21 cellular contexts compared by ENCODE assay signal in the genomic region with DNA sequence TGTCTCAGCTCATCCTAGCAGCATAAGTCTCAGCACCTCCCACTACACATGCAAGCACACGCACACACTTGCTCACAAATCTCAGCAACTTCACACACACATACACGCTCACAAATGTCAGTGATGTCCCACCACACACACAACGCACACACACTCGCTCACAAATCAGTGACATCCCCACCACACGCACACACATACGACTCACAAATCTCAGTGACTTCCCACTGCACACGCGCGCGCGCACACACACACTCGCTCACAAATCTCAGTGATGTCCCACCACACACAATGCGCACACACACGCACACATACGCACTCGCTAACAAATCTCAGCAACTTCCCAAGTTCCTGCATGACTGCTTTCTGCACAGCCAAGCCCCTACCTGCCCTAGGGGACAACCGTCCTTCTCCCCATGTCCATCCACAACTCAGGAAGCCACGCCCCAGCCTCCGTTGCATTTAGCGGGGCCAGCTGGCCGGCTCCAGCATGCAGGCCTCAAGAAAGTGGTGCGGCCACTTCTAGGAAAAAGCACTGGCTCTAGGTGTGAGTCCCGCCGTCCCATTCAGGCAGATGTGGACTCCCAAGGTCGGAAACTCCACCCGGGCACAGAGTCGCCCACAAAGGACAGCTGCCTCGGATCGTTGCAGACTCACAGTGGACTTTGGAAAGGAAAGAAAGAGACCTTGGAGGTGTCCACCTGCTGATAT.
"Had no signal": no experiment of that assay in that cellular context is flagged by ENCODE, and none has a peak within 500 bp of the region (broad histone marks: within the 10 kb centered on the region; RNA-seq: fewer than 3 reads in every experiment).

No MANE protein-coding gene starts in this region.

- H3K9me3 Mint-ChIP-seq: type B pancreatic cell had no signal

- H3K27me3 ChIP-seq: heart left ventricle, pancreas, right lobe of liver, thyroid gland, vagina had no signal

- H3K27ac Mint-ChIP-seq: nephron progenitor cell, type B pancreatic cell had no signal

- H3K4me3 ChIP-seq: dorsolateral prefrontal cortex, heart left ventricle, pancreas, psoas muscle, right lobe of liver, suprapubic skin, thyroid gland, vagina had no signal

- H3K36me3 ChIP-seq: heart left ventricle, pancreas, right lobe of liver, suprapubic skin, thyroid gland, vagina had no signal

- H3K27ac ChIP-seq: dorsolateral prefrontal cortex, heart left ventricle, pancreas, psoas muscle, right lobe of liver, suprapubic skin, thyroid gland, vagina had no signal

- H3K4me3 Mint-ChIP-seq: naive thymus-derived CD4-positive, alpha-beta T cell; nephron progenitor cell; type B pancreatic cell had no signal

- H3K27me3 Mint-ChIP-seq: type B pancreatic cell had no signal

- H3K4me1 ChIP-seq: heart left ventricle, pancreas, psoas muscle, right lobe of liver, suprapubic skin, thyroid gland, vagina had no signal

- H3K36me3 Mint-ChIP-seq: naive thymus-derived CD4-positive, alpha-beta T cell; type B pancreatic cell had no signal

- ATAC-seq: heart left ventricle; naive thymus-derived CD4-positive, alpha-beta T cell; pancreas; psoas muscle; right lobe of liver had no signal

- DNase-seq: cortex of kidney; effector CD8-positive, alpha-beta T cell; heart left ventricle; hippocampal formation; mammary epithelial cell; naive thymus-derived CD4-positive, alpha-beta T cell; nephron progenitor cell; nucleus accumbens; pancreas; psoas muscle; retina; right lobe of liver; stimulated activated CD4-positive, alpha-beta T cell treated with anti-CD3 and anti-CD28 coated beads, Interleukin-2, amount 100 ng/mL, for 24 hours; stimulated activated CD4-positive, alpha-beta T cell treated with anti-CD3 and anti-CD28 coated beads, Interleukin-4, amount 100 ng/mL, for 4 hours; stimulated activated naive CD4-positive, alpha-beta T cell; thyroid gland had no signal

- H3K4me1 Mint-ChIP-seq: naive thymus-derived CD4-positive, alpha-beta T cell; nephron progenitor cell had no signal

- H3K9me3 ChIP-seq: heart left ventricle, pancreas, psoas muscle, right lobe of liver, suprapubic skin, thyroid gland, vagina had no signal

- FAIRE-seq: frontal cortex, pancreas had no signal
